8 cellular contexts compared by ENCODE assay signal in the genomic region with DNA sequence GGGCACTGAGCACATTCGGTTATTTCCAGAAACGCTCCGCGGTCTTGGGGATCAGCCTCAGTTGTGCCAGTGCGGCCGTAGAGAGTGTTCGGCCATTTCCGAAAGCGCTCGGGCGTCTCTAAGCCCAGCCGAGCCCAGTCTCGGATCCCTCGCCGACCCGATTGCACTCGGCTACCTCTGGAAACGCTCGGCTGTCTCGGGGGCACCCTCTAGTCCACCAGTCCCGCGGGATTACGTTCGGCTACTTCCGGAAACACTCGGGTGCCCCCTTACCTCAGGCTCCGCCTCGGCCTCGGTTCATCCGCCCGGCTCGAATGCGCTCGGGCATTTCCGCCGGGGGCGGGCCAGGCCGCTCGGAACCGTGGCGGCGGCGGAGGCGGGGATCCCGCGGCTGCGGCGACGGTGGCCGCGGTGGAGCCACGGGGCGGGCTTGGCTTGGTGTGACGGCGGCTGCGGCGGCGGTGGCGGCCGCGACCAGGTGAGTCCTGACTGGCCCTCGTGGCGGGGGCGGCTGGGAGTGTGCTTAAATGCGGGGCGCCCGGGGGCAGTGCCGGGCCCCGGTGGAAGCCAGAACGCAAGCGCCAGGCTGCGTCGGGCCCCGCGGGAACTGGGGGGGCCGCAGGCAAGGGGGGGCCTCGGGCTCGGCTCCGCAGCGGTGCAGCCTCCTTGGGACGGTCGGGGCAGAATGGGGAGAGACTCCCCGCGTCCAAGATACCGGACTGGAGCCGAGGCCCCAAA. TPM values are rescaled to one million over a fixed set of nuclear protein-coding genes. Genes with fewer than 3 reads are reported as not detected.
DNase-seq lines count a peak whose midpoint lies in the region; ATAC-seq and TF ChIP-seq lines count a peak whose summit lies in the region.

Gene PIK3R2, plus strand, starts transcription at position 347 of the 738 bp plus-strand sequence. CDS start 2,717 bp downstream, outside the sequence.

- peaks cover 0 to 2% (median 0%) of the 10 kb centered on the region in 11 donors for H3K9me3 Mint-ChIP-seq in naive thymus-derived CD4-positive, alpha-beta T cell
- no peaks in the 10 kb centered on the region for H3K9me3 Mint-ChIP-seq in stimulated activated memory B cell treated with anti-CD40 and anti-IgM and Interleukin-4, amounts not matched to agents 10 μg/mL and 1 μg/mL and 100 μg/mL, for 72 hours

- H3K9me3 ChIP-seq in HAP-1, result no peaks in the 10 kb centered on the region
- no peaks in the 10 kb centered on the region for H3K9me3 ChIP-seq in MG63
- no peaks in the 10 kb centered on the region for H3K9me3 ChIP-seq in naive thymus-derived CD4-positive, alpha-beta T cell (ENCODE audit: control insufficient read depth in 2 of 3, low read length in 3 of 3)

- peak; percentile 92 for ATAC-seq in naive thymus-derived CD4-positive, alpha-beta T cell
- ATAC-seq in stimulated activated memory B cell treated with anti-CD40 and anti-IgM and Interleukin-4, amounts not matched to agents 10 μg/mL and 1 μg/mL and 100 μg/mL, for 72 hours, result peak; percentile 91

- peaks cover 0 to 5% (median 0%) of the 10 kb centered on the region in 5 donors for H3K36me3 Mint-ChIP-seq in naive thymus-derived CD4-positive, alpha-beta T cell
- H3K36me3 Mint-ChIP-seq in stimulated activated memory B cell treated with anti-CD40 and anti-IgM and Interleukin-4, amounts not matched to agents 10 μg/mL and 1 μg/mL and 100 μg/mL, for 72 hours, result peaks cover 11% of the 10 kb centered on the region

- H3K27ac Mint-ChIP-seq in naive thymus-derived CD4-positive, alpha-beta T cell, result peak within 1 kb of the TSS; percentile 92 to 97 (median 95)
- H3K27ac Mint-ChIP-seq in stimulated activated memory B cell treated with anti-CD40 and anti-IgM and Interleukin-4, amounts not matched to agents 10 μg/mL and 1 μg/mL and 100 μg/mL, for 72 hours, result peak within 1 kb of the TSS; percentile 97

- intact Hi-C loops in naive thymus-derived CD4-positive, alpha-beta T cell (cut with micrococcal nuclease), result loop anchor here (1.0 to 10.0 kb wide), 18 partner anchors 8 to 369 kb away; partner anchors contain the start of genes IL12RB1 (in 2 of the 2), RAB3A (in 2 of the 2), CCDC124 (in 1 of the 2) and ELL (in 1 of the 2)

- H3K4me3 ChIP-seq in HAP-1 (peak within 1 kb of the TSS; percentile 70), MG63 (peak within 1 kb of the TSS; percentile 88), fibroblast of mammary gland (ENCODE audit: control insufficient read depth, low read depth, low read length) (peak within 1 kb of the TSS; percentile 83)
- peak within 1 kb of the TSS; percentile 82 for H3K4me3 ChIP-seq in naive thymus-derived CD4-positive, alpha-beta T cell (ENCODE audit: low read length)

- peak within 1 kb of the TSS; percentile 88 for H3K27ac ChIP-seq in naive thymus-derived CD4-positive, alpha-beta T cell (ENCODE audit: low read depth, low read length)

- CTCF ChIA-PET in naive thymus-derived CD4-positive, alpha-beta T cell (lab: Charles Lee), result interaction anchor here (0.6 to 3.0 kb wide), 5 partner anchors 9 to 126 kb away, joined by 3 to 25 read pairs (median 5); no protein-coding TSS in a partner anchor

- peaks cover 16% of the 10 kb centered on the region for H3K4me1 ChIP-seq in HAP-1
- H3K4me1 ChIP-seq in naive thymus-derived CD4-positive, alpha-beta T cell (ENCODE audit: control insufficient read depth in 2 of 2, insufficient read depth in 2 of 2, low read length in 2 of 2), result peaks cover 16 to 20% of the 10 kb centered on the region in 2 donors

- in situ Hi-C loops in HAP-1 (cut with MboI; ENCODE audit: low sequenced_read_pairs), result no loop called here

- peak; percentile 99 for DNase-seq in ELF-1 (ENCODE audit: low read depth, low spot score)
- peak; percentile 91 to 100 for DNase-seq in HAP-1 (ENCODE audit: low spot score in 2 of 2)
- peak; percentile 99 for DNase-seq in MG63
- DNase-seq in SHP77 (lab: John Stamatoyannopoulos, UW), result peak; percentile 97
- DNase-seq in activated T-helper 9 cell treated with anti-CD3 and anti-CD28 coated beads, Interleukin-2, amount 50 U/mL, for 16 hours (ENCODE audit: low read depth), result peak; percentile 98
- DNase-seq in fibroblast of mammary gland (ENCODE audit: low read depth), result peak; percentile 98
- peak; percentile 99 to 100 (median 100) for DNase-seq in naive thymus-derived CD4-positive, alpha-beta T cell

- H3K27me3 Mint-ChIP-seq in naive thymus-derived CD4-positive, alpha-beta T cell, result no peaks in the 10 kb centered on the region
- H3K27me3 Mint-ChIP-seq in stimulated activated memory B cell treated with anti-CD40 and anti-IgM and Interleukin-4, amounts not matched to agents 10 μg/mL and 1 μg/mL and 100 μg/mL, for 72 hours, result no peaks in the 10 kb centered on the region

- no peaks in the 10 kb centered on the region for H3K27me3 ChIP-seq in HAP-1 (ENCODE audit: low read depth)
- H3K27me3 ChIP-seq in MG63, result no peaks in the 10 kb centered on the region
- H3K27me3 ChIP-seq in naive thymus-derived CD4-positive, alpha-beta T cell (ENCODE audit: control insufficient read depth in 2 of 2, insufficient read depth in 2 of 2, low read length in 2 of 2), result no peaks in the 10 kb centered on the region

- H3K4me1 Mint-ChIP-seq in naive thymus-derived CD4-positive, alpha-beta T cell, result peaks cover 9 to 32% (median 24%) of the 10 kb centered on the region in 7 donors
- H3K4me1 Mint-ChIP-seq in stimulated activated memory B cell treated with anti-CD40 and anti-IgM and Interleukin-4, amounts not matched to agents 10 μg/mL and 1 μg/mL and 100 μg/mL, for 72 hours, result peaks cover 43% of the 10 kb centered on the region

- peaks cover 10% of the 10 kb centered on the region for H3K36me3 ChIP-seq in HAP-1 (replicated peaks)
- peaks cover 12% of the 10 kb centered on the region for H3K36me3 ChIP-seq in MG63
- H3K36me3 ChIP-seq in naive thymus-derived CD4-positive, alpha-beta T cell (ENCODE audit: control insufficient read depth in 2 of 3, insufficient read depth in 3 of 3, low read length in 3 of 3), result peaks cover 0 to 30% (median 0%) of the 10 kb centered on the region in 3 experiments

- H3K4me3 Mint-ChIP-seq in naive thymus-derived CD4-positive, alpha-beta T cell, result peak within 1 kb of the TSS; percentile 86 to 95 (median 90)
- H3K4me3 Mint-ChIP-seq in stimulated activated memory B cell treated with anti-CD40 and anti-IgM and Interleukin-4, amounts not matched to agents 10 μg/mL and 1 μg/mL and 100 μg/mL, for 72 hours, result peak within 1 kb of the TSS; percentile 91

- TF ChIP-seq CTCF in fibroblast of mammary gland (conservative IDR thresholded peaks at IDR 0.05; ENCODE audit: control insufficient read depth, insufficient read depth, low read depth, low read length), result no peak

- POLR2A ChIA-PET in naive thymus-derived CD4-positive, alpha-beta T cell (lab: Charles Lee), result interaction anchor here (1.0 to 2.6 kb wide), 9 partner anchors 11 to 293 kb away, joined by 4 to 37 read pairs (median 5); partner anchors contain the start of genes JUND and RPL18A

RNA-seq across cellular contexts. Expression of gene PIK3R2, which starts in this region (rescaled TPM):
- total RNA-seq in MG63 (2014; rRNA removed; shearing (Covaris generic); ENCODE audit: low replicate concordance), result 4.2 and 13.2 TPM in 2 replicates
- 10 to 100 TPM; 12.3 to 24.6 (median 16.4) TPM for total RNA-seq in naive thymus-derived CD4-positive, alpha-beta T cell
- polyA plus RNA-seq in naive thymus-derived CD4-positive, alpha-beta T cell, result 1 to 10 TPM; 2.2 to 5.1 TPM

Comparison
In these comparisons a context has a peak if more than half of its experiments do, and no peak if none do; other contexts are left out.
1. Peak in every context shown above with its lines: DNase-seq, ATAC-seq, H3K4me3 ChIP-seq and H3K27ac ChIP-seq.